In the genomic region with DNA sequence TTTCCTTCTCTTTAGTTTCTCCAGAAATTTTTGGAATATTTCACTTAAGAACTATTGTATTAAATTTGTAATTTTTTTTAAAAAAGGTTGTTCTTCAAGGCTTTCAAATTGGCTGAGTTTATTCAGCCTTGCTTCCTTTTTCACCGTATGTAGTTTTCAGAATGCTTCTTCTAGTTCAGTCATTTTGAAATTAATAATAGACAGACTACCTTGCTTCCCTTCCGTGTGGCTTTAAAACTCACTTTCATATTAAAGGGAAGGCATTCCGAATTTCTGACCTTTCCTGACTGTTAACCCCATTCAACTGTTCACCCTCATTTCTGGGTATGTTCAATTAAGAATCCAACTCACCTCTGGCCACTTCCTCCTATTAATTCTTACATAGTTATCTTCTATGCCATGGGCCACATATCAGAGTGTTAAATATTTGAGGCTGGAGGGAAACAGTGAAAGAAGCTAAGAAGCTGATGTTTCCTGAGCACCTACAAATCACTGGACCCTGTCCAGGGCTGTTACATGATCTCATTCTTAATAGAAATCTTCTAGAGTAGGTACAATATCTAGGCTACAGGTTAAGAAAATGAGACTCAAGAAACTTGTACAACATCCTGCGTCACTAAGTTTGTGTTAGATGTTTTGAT, we compare ENCODE assay signal across 20 cellular contexts.
DNase-seq lines count a peak whose midpoint lies in the region; ATAC-seq and TF ChIP-seq lines count a peak whose summit lies in the region.
"Had no signal": no experiment of that assay in that cellular context is flagged by ENCODE, and none has a peak within 500 bp of the region (broad histone marks: within the 10 kb centered on the region; RNA-seq: fewer than 3 reads in every experiment).

No MANE protein-coding gene starts in this region.

- ATAC-seq in GM18858 (IDR thresholded peaks at IDR 0.05; ENCODE audit: unreplicated experiment) (peak; percentile 56), GM21381 (IDR thresholded peaks at IDR 0.05; ENCODE audit: unreplicated experiment) (peak; percentile 50), HG03064 (IDR thresholded peaks at IDR 0.05; ENCODE audit: low read depth, unreplicated experiment) (peak; percentile 80)
- ATAC-seq: activated naive CD4-positive, alpha-beta T cell treated with anti-CD3 and anti-CD28 coated beads, Interleukin-2, amount 50 U/mL, for 72 hours; activated T-cell treated with anti-CD3 and anti-CD28 coated beads, Interleukin-2, amount 50 U/mL, for 4 hours; gastrocnemius medialis; HepG2; Panc1; pancreas had no signal

- H3K23ac ChIP-seq in H9 (ENCODE audit: insufficient read length, low read depth, low read length), result no peak overlapping the region

- H3K27me3 ChIP-seq in H9 (ENCODE audit: insufficient read depth, low read length), result no peaks in the 10 kb centered on the region
- H3K27me3 ChIP-seq: brain microvascular endothelial cell, gastrocnemius medialis, pancreas had no signal

- no peak for TF ChIP-seq CTCF in H9 (conservative IDR thresholded peaks at IDR 0.05)

- H3T11ph ChIP-seq in H9 (ENCODE audit: low read length), result no peak overlapping the region

- H3K4me1 Mint-ChIP-seq in H9, result peaks cover 20 to 27% of the 10 kb centered on the region in 2 experiments
- H3K4me1 Mint-ChIP-seq: CD8-positive, alpha-beta memory T cell; naive B cell had no signal

- no peaks in the 10 kb centered on the region for H3K79me2 ChIP-seq in H9 (ENCODE audit: insufficient read depth, low read length)

- no peak overlapping the region for H3K18ac ChIP-seq in H9 (ENCODE audit: insufficient read length, low read depth, low read length)

- H3K9me3 ChIP-seq in H9 (ENCODE audit: control insufficient read depth, low read depth, low read length), result no peaks in the 10 kb centered on the region
- H3K9me3 ChIP-seq: gastrocnemius medialis, pancreas had no signal

- no peak overlapping the region for H3K27ac ChIP-seq in H9 (ENCODE audit: insufficient read length, low read depth, low read length)
- H3K27ac ChIP-seq in substantia nigra (ENCODE audit: low read depth, low read length, poor library complexity, severe bottlenecking), result no peak overlapping the region
- H3K27ac ChIP-seq: brain microvascular endothelial cell, gastrocnemius medialis, pancreas had no signal

- H3K23me2 ChIP-seq in H9 (ENCODE audit: insufficient read length, low read depth, low read length, poor library complexity, severe bottlenecking), result no peaks in the 10 kb centered on the region

- H4K91ac ChIP-seq in H9 (ENCODE audit: insufficient read length, low read depth, low read length), result no peak overlapping the region

- H3K27me3 Mint-ChIP-seq in H9 (ENCODE audit: low read depth), result no peaks in the 10 kb centered on the region
- H3K27me3 Mint-ChIP-seq: CD8-positive, alpha-beta memory T cell; dendritic cell treated with granulocyte-macrophage colony-stimulating factor and Interleukin-4, amounts not matched to agents 40 ng/mL and 50 ng/mL, for 4 days; naive B cell had no signal

- DNase-seq in astrocyte of the hippocampus (ENCODE audit: low read depth, low spot score) (peak; percentile 4), H9 (no peak), substantia nigra (lab: John Stamatoyannopoulos, UW) (no peak)
- DNase-seq in activated CD4-positive, alpha-beta T cell treated with anti-CD3 and anti-CD28 coated beads, Interleukin-2, amount 50 U/mL, for 48 hours, result no peak
- DNase-seq in activated CD4-positive, CD25-positive, alpha-beta regulatory T cell treated with anti-CD3 and anti-CD28 coated beads, Interleukin-2, amount 50 U/mL, for 72 hours, result no peak
- DNase-seq: activated T-cell treated with anti-CD3 and anti-CD28 coated beads, Interleukin-2, amount 50 U/mL, for 4 hours; brain microvascular endothelial cell; CD8-positive, alpha-beta memory T cell; gastrocnemius medialis; naive B cell; NCI-H69; pancreas; stimulated activated CD4-positive, alpha-beta T cell treated with anti-CD3 and anti-CD28 coated beads, Interleukin-4, amount 100 ng/mL, for 1 hour had no signal

- no peak overlapping the region for H4K5ac ChIP-seq in H9 (ENCODE audit: insufficient read length, low read depth, low read length)

- no peak overlapping the region for H2BK15ac ChIP-seq in H9 (ENCODE audit: low read depth, low read length)

- H2BK5ac ChIP-seq in H9 (ENCODE audit: insufficient read length, low read length), result no peak overlapping the region

- no CpG with 5 or more reads among the region's 4 CpGs for WGBS in H9 (ENCODE audit: extremely low coverage, insufficient read length, low lambda C conversion rate)

- no peaks in the 10 kb centered on the region for H3K36me3 Mint-ChIP-seq in H9 (ENCODE audit: insufficient read depth in 1 of 3, low read depth in 3 of 3)
- H3K36me3 Mint-ChIP-seq: activated naive CD4-positive, alpha-beta T cell treated with anti-CD3 and anti-CD28 coated beads, Interleukin-2, amount 50 U/mL, for 72 hours; CD8-positive, alpha-beta memory T cell; naive B cell had no signal

- H3K4me3 Mint-ChIP-seq in H9, result no peak overlapping the region
- H3K4me3 Mint-ChIP-seq: activated T-cell treated with anti-CD3 and anti-CD28 coated beads, Interleukin-2, amount 50 U/mL, for 4 hours; CD8-positive, alpha-beta memory T cell; dendritic cell treated with granulocyte-macrophage colony-stimulating factor and Interleukin-4, amounts not matched to agents 40 ng/mL and 50 ng/mL, for 4 days; naive B cell had no signal

- no peaks in the 10 kb centered on the region for H3K79me1 ChIP-seq in H9 (ENCODE audit: insufficient read depth, low read depth, low read length, poor library complexity, severe bottlenecking)

- no peak overlapping the region for H2BK12ac ChIP-seq in H9 (ENCODE audit: insufficient read length, low read depth, low read length)

- H3K27ac Mint-ChIP-seq in H9, result no peak overlapping the region
- H3K27ac Mint-ChIP-seq: activated naive CD4-positive, alpha-beta T cell treated with anti-CD3 and anti-CD28 coated beads, Interleukin-2, amount 50 U/mL, for 72 hours; CD8-positive, alpha-beta memory T cell; dendritic cell treated with granulocyte-macrophage colony-stimulating factor and Interleukin-4, amounts not matched to agents 40 ng/mL and 50 ng/mL, for 4 days; naive B cell had no signal

- H3K56ac ChIP-seq in H9 (ENCODE audit: insufficient read length, low read depth, low read length), result no peak overlapping the region

- no peak overlapping the region for H3K4me2 ChIP-seq in H9 (ENCODE audit: insufficient read depth, insufficient read length, low read length)

- H2AK5ac ChIP-seq in H9 (ENCODE audit: insufficient read length, low read length), result no peak overlapping the region

- H2BK120ac ChIP-seq in H9 (ENCODE audit: low read depth, low read length, poor library complexity, severe bottlenecking), result no peak overlapping the region

- H2BK20ac ChIP-seq in H9 (ENCODE audit: low read depth, low read length, poor library complexity, severe bottlenecking), result no peak overlapping the region

- H3K4me1 ChIP-seq in H9 (ENCODE audit: insufficient read depth, low read length), result peaks cover 2% of the 10 kb centered on the region; the same call in 1 of the 2 replicates
- H3K4me1 ChIP-seq: gastrocnemius medialis, pancreas had no signal

- no peak overlapping the region for H3K14ac ChIP-seq in H9 (ENCODE audit: insufficient read depth, low read length)

- H4K20me1 ChIP-seq in H9 (ENCODE audit: control insufficient read depth, insufficient read depth, insufficient read length), result no peaks in the 10 kb centered on the region

- H3K9ac ChIP-seq in H9 (ENCODE audit: extremely low read depth, insufficient read length, low read length), result no peak overlapping the region

- H4K8ac ChIP-seq in H9 (replicated peaks; ENCODE audit: insufficient read length, low read depth, low read length), result no peak overlapping the region

- H3K4ac ChIP-seq in H9 (ENCODE audit: low read depth, low read length), result no peak overlapping the region

- no peaks in the 10 kb centered on the region for H3K9me3 Mint-ChIP-seq in H9
- H3K9me3 Mint-ChIP-seq: activated naive CD4-positive, alpha-beta T cell treated with anti-CD3 and anti-CD28 coated beads, Interleukin-2, amount 50 U/mL, for 72 hours; activated T-cell treated with anti-CD3 and anti-CD28 coated beads, Interleukin-2, amount 50 U/mL, for 4 hours; CD8-positive, alpha-beta memory T cell; dendritic cell treated with granulocyte-macrophage colony-stimulating factor and Interleukin-4, amounts not matched to agents 40 ng/mL and 50 ng/mL, for 4 days; naive B cell had no signal

- no peak overlapping the region for H2AFZ ChIP-seq in H9 (ENCODE audit: low read length)
